ENCODE assay signal across 1 cellular context in genomic region chr1:170305777-170306299, GRCh38.
TF ChIP-seq lines count a peak whose summit lies in the region.

No MANE protein-coding gene starts in this region.

TF ChIP-seq in SK-N-SH, 30 proteins besides CTCF, POLR2A, EP300 and RAD21 (continued from another document):
- TF ChIP-seq PBX3 (IDR thresholded peaks at IDR 0.05) = no peak
- TF ChIP-seq SIN3A (IDR thresholded peaks at IDR 0.05; ENCODE audit: borderline replicate concordance, low read depth, low read length) = no peak
- no peak for TF ChIP-seq IRF3 (IDR thresholded peaks at IDR 0.05; ENCODE audit: low read depth, low read length)
- TF ChIP-seq NFIC (IDR thresholded peaks at IDR 0.05; ENCODE audit: borderline replicate concordance) = no peak
- TF ChIP-seq USF1 (IDR thresholded peaks at IDR 0.05; ENCODE audit: borderline replicate concordance, low read depth) = no peak
- TF ChIP-seq MAX (IDR thresholded peaks at IDR 0.05; ENCODE audit: low read depth) = no peak
- no peak for TF ChIP-seq FOXM1 (IDR thresholded peaks at IDR 0.05; ENCODE audit: low read depth)
- no peak for TF ChIP-seq GATA2 (CRISPR knock-in tag; IDR thresholded peaks at IDR 0.05)
